Comparison of ENCODE assay signal across 14 cellular contexts in genomic region chr14:86596024-86596423, GRCh38.
"Had no signal": no experiment of that assay in that cellular context is flagged by ENCODE, and none has a peak within 500 bp of the region (broad histone marks: within the 10 kb centered on the region; RNA-seq: fewer than 3 reads in every experiment).

No MANE protein-coding gene starts in this region.

- H3K4me3 ChIP-seq: ascending aorta, pancreas, stomach, thoracic aorta, uterus had no signal

- H3K27ac ChIP-seq: ascending aorta, pancreas, stomach, thoracic aorta, uterus had no signal

- H3K4me1 ChIP-seq: ascending aorta, pancreas, stomach, uterus had no signal

- DNase-seq: activated CD4-positive, alpha-beta memory T cell treated with anti-CD3 and anti-CD28 coated beads for 36 hours; activated CD4-positive, alpha-beta T cell treated with anti-CD3 and anti-CD28 coated beads for 1 hour; activated naive CD4-positive, alpha-beta T cell; activated T-cell treated with anti-CD3 and anti-CD28 coated beads, Interleukin-2, amount 50 U/mL, for 4 hours; left colon; naive B cell; pancreas; stimulated activated CD4-positive, alpha-beta T cell treated with anti-CD3 and anti-CD28 coated beads, Interleukin-15, amount 100 ng/mL, for 24 hours; stimulated activated CD4-positive, alpha-beta T cell treated with anti-CD3 and anti-CD28 coated beads, Interleukin-4, amount 100 ng/mL, for 4 hours; stomach; uterus had no signal

- H3K9me3 ChIP-seq: ascending aorta, pancreas, stomach, thoracic aorta, uterus had no signal

- ATAC-seq: activated T-cell treated with anti-CD3 and anti-CD28 coated beads, Interleukin-2, amount 50 U/mL, for 4 hours; esophagus mucosa; left colon; pancreas had no signal

- H3K36me3 ChIP-seq: ascending aorta, pancreas, stomach, thoracic aorta, uterus had no signal

- H3K27me3 ChIP-seq: ascending aorta, pancreas, stomach, uterus had no signal
